ENCODE assay signal across 2 cellular contexts in the genomic region with DNA sequence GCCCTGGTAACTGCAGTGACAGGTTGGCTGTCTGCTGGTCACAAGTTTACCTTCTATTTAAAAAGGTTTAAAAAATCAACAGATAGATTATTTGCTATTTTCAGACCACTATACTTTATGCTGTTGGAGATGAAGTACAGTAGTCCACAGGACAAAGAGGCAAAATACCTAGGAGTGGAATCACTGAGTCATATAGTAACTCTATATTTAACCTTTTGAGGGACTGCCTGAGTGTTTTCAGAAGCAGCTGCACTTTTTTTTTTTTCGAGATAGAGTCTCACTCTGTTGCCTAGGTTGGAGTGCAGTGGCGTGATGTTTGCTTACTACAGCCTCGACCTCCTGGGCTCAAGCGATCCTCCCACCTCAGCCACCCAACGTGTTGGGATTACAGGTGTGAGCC.
TF ChIP-seq lines count a peak whose summit lies in the region.

No MANE protein-coding gene starts in this region.

TF ChIP-seq in SK-N-SH treated with all-trans-retinoic acid at 6 μM for 48 hours, 23 proteins besides CTCF, POLR2A, EP300 and RAD21 (continued from another document):
- TF ChIP-seq, protein P1, sequence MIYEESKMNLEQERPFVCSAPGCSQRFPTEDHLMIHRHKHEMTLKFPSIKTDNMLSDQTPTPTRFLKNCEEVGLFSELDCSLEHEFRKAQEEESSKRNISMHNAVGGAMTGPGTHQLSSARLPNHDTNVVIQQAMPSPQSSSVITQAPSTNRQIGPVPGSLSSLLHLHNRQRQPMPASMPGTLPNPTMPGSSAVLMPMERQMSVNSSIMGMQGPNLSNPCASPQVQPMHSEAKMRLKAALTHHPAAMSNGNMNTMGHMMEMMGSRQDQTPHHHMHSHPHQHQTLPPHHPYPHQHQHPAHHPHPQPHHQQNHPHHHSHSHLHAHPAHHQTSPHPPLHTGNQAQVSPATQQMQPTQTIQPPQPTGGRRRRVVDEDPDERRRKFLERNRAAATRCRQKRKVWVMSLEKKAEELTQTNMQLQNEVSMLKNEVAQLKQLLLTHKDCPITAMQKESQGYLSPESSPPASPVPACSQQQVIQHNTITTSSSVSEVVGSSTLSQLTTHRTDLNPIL (CRISPR knock-in tag; IDR thresholded peaks at IDR 0.05; ENCODE audit: low read depth): no peak
- TF ChIP-seq GLIS3 (CRISPR knock-in tag; IDR thresholded peaks at IDR 0.05) (no peak), SNAI2 (CRISPR knock-in tag; IDR thresholded peaks at IDR 0.05) (no peak), BACH2 (CRISPR knock-in tag; IDR thresholded peaks at IDR 0.05; ENCODE audit: borderline replicate concordance) (no peak), RARB (CRISPR knock-in tag; IDR thresholded peaks at IDR 0.05) (no peak), ISL1 (CRISPR knock-in tag; IDR thresholded peaks at IDR 0.05) (no peak), PPARA (CRISPR knock-in tag; IDR thresholded peaks at IDR 0.05; ENCODE audit: borderline replicate concordance) (no peak), TOX (CRISPR knock-in tag; IDR thresholded peaks at IDR 0.05; ENCODE audit: borderline replicate concordance) (no peak), OSR1 (CRISPR knock-in tag; IDR thresholded peaks at IDR 0.05) (no peak), ZNF70 (CRISPR knock-in tag; IDR thresholded peaks at IDR 0.05) (no peak), ESRRG (CRISPR knock-in tag; IDR thresholded peaks at IDR 0.05) (no peak), CSDC2 (CRISPR knock-in tag; IDR thresholded peaks at IDR 0.05) (no peak)
- TF ChIP-seq, protein P2, sequence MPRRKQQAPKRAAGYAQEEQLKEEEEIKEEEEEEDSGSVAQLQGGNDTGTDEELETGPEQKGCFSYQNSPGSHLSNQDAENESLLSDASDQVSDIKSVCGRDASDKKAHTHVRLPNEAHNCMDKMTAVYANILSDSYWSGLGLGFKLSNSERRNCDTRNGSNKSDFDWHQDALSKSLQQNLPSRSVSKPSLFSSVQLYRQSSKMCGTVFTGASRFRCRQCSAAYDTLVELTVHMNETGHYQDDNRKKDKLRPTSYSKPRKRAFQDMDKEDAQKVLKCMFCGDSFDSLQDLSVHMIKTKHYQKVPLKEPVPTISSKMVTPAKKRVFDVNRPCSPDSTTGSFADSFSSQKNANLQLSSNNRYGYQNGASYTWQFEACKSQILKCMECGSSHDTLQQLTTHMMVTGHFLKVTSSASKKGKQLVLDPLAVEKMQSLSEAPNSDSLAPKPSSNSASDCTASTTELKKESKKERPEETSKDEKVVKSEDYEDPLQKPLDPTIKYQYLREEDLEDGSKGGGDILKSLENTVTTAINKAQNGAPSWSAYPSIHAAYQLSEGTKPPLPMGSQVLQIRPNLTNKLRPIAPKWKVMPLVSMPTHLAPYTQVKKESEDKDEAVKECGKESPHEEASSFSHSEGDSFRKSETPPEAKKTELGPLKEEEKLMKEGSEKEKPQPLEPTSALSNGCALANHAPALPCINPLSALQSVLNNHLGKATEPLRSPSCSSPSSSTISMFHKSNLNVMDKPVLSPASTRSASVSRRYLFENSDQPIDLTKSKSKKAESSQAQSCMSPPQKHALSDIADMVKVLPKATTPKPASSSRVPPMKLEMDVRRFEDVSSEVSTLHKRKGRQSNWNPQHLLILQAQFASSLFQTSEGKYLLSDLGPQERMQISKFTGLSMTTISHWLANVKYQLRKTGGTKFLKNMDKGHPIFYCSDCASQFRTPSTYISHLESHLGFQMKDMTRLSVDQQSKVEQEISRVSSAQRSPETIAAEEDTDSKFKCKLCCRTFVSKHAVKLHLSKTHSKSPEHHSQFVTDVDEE (CRISPR knock-in tag; IDR thresholded peaks at IDR 0.05): no peak
- TF ChIP-seq, protein P3, sequence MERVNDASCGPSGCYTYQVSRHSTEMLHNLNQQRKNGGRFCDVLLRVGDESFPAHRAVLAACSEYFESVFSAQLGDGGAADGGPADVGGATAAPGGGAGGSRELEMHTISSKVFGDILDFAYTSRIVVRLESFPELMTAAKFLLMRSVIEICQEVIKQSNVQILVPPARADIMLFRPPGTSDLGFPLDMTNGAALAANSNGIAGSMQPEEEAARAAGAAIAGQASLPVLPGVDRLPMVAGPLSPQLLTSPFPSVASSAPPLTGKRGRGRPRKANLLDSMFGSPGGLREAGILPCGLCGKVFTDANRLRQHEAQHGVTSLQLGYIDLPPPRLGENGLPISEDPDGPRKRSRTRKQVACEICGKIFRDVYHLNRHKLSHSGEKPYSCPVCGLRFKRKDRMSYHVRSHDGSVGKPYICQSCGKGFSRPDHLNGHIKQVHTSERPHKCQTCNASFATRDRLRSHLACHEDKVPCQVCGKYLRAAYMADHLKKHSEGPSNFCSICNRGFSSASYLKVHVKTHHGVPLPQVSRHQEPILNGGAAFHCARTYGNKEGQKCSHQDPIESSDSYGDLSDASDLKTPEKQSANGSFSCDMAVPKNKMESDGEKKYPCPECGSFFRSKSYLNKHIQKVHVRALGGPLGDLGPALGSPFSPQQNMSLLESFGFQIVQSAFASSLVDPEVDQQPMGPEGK (CRISPR knock-in tag; IDR thresholded peaks at IDR 0.05; ENCODE audit: borderline replicate concordance): no peak
- TF ChIP-seq, protein P4, sequence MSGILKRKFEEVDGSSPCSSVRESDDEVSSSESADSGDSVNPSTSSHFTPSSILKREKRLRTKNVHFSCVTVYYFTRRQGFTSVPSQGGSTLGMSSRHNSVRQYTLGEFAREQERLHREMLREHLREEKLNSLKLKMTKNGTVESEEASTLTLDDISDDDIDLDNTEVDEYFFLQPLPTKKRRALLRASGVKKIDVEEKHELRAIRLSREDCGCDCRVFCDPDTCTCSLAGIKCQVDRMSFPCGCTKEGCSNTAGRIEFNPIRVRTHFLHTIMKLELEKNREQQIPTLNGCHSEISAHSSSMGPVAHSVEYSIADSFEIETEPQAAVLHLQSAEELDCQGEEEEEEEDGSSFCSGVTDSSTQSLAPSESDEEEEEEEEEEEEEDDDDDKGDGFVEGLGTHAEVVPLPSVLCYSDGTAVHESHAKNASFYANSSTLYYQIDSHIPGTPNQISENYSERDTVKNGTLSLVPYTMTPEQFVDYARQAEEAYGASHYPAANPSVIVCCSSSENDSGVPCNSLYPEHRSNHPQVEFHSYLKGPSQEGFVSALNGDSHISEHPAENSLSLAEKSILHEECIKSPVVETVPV (CRISPR knock-in tag; IDR thresholded peaks at IDR 0.05): no peak

TF ChIP-seq in SK-N-SH, 30 proteins besides CTCF, POLR2A, EP300 and RAD21 (continued from another document):
- TF ChIP-seq, protein P5, sequence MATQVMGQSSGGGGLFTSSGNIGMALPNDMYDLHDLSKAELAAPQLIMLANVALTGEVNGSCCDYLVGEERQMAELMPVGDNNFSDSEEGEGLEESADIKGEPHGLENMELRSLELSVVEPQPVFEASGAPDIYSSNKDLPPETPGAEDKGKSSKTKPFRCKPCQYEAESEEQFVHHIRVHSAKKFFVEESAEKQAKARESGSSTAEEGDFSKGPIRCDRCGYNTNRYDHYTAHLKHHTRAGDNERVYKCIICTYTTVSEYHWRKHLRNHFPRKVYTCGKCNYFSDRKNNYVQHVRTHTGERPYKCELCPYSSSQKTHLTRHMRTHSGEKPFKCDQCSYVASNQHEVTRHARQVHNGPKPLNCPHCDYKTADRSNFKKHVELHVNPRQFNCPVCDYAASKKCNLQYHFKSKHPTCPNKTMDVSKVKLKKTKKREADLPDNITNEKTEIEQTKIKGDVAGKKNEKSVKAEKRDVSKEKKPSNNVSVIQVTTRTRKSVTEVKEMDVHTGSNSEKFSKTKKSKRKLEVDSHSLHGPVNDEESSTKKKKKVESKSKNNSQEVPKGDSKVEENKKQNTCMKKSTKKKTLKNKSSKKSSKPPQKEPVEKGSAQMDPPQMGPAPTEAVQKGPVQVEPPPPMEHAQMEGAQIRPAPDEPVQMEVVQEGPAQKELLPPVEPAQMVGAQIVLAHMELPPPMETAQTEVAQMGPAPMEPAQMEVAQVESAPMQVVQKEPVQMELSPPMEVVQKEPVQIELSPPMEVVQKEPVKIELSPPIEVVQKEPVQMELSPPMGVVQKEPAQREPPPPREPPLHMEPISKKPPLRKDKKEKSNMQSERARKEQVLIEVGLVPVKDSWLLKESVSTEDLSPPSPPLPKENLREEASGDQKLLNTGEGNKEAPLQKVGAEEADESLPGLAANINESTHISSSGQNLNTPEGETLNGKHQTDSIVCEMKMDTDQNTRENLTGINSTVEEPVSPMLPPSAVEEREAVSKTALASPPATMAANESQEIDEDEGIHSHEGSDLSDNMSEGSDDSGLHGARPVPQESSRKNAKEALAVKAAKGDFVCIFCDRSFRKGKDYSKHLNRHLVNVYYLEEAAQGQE (IDR thresholded peaks at IDR 0.05; ENCODE audit: low read depth, low read length): no peak
